Comparison of ENCODE assay signal across 8 cellular contexts in the genomic region with DNA sequence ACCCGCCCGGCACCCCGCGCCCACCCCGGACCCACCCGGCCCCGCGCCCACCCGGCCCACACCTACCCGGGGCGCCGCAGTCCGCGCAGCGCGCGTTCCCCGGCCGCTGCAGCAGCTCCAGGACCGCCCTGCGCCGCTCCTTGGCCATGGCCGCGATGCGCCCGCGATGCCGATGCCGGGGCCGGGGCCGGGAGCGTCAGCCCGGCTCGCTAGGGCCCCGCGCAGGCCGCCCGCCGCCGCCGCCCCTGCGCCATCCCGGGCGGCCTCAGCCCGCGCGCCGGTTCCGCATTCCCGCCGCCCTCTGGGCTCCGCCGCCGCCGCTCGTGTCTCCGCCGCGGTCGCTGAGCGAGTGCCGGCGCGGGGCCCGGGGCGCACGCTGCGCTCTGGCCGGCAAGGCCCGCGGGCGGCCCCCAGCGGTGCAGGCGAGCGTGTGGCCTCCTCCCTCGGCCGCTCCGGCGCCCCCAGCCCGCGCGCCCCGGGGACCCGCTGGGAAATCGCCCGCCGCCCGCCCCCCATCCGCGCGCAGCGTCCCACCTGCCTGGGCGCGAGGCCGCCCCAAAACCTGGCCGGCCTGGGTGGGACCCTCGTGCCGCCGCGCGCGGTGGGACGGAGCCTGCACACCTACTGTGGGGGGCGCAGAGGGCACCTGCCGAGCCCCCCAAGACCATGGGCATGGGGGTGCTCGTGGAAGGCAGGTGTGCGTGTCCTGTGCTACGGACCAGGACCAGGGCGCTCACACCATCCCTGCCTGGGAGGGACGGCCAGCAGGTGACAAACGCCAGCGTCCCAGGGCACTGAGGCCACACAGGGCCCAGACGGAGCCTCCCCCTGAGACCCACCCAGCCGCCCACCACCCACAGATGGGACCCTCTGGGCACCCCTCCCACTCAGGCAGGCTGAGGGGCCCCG.
DNase-seq lines count a peak whose midpoint lies in the region; ATAC-seq lines count a peak whose summit lies in the region.

A gene with protein sequence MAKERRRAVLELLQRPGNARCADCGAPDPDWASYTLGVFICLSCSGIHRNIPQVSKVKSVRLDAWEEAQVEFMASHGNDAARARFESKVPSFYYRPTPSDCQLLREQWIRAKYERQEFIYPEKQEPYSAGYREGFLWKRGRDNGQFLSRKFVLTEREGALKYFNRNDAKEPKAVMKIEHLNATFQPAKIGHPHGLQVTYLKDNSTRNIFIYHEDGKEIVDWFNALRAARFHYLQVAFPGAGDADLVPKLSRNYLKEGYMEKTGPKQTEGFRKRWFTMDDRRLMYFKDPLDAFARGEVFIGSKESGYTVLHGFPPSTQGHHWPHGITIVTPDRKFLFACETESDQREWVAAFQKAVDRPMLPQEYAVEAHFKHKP (minus strand): TSS at position 351 of the 909 bp plus-strand sequence. CDS start 203 bp downstream, at position 148.

- H3K36me3 ChIP-seq in HUES48 (ENCODE audit: control insufficient read depth, insufficient read depth, low read length): no peaks in the 10 kb centered on the region

- ATAC-seq in GM19025 (IDR thresholded peaks at IDR 0.05; ENCODE audit: low read depth, unreplicated experiment) (peak; percentile 50), HG02970 (IDR thresholded peaks at IDR 0.05; ENCODE audit: low FRiP score, unreplicated experiment) (no peak)
- ATAC-seq in effector memory CD8-positive, alpha-beta T cell (replicated peaks): peak; percentile 86
- peak; percentile 84 for ATAC-seq in stimulated activated effector memory CD8-positive, alpha-beta T cell treated with anti-CD3 and anti-CD28 coated beads, Interleukin-12 subunit alpha, Interleukin-12 subunit beta, amount 100 ng/mL, for 72 hours

- peak within 1 kb of the TSS in 1 of 2 donors; percentile 29 for H3K27ac Mint-ChIP-seq in effector memory CD8-positive, alpha-beta T cell
- H3K27ac Mint-ChIP-seq in stimulated activated effector memory CD8-positive, alpha-beta T cell treated with anti-CD3 and anti-CD28 coated beads, Interleukin-12 subunit alpha, Interleukin-12 subunit beta, amount 100 ng/mL, for 72 hours: peak within 1 kb of the TSS; percentile 54

- H3K27me3 Mint-ChIP-seq in effector memory CD8-positive, alpha-beta T cell: no peaks in the 10 kb centered on the region

- H3K4me1 ChIP-seq in HUES48 (ENCODE audit: control insufficient read depth, insufficient read depth, low read length): 0 out of 2 replicates have a peak, but pooled peaks cover 6% of the 10 kb centered on the region

- peak within 1 kb of the TSS; percentile 82 for H3K4me3 Mint-ChIP-seq in effector memory CD8-positive, alpha-beta T cell
- H3K4me3 Mint-ChIP-seq in stimulated activated effector memory CD8-positive, alpha-beta T cell treated with anti-CD3 and anti-CD28 coated beads, Interleukin-12 subunit alpha, Interleukin-12 subunit beta, amount 100 ng/mL, for 72 hours: peak within 1 kb of the TSS; percentile 64

- no peak within 1 kb of the TSS for H3K27ac ChIP-seq in HUES48 (ENCODE audit: low read depth, low read length)

- H3K9me3 Mint-ChIP-seq in effector memory CD8-positive, alpha-beta T cell: no peaks in the 10 kb centered on the region
- no peaks in the 10 kb centered on the region for H3K9me3 Mint-ChIP-seq in stimulated activated effector memory CD8-positive, alpha-beta T cell treated with anti-CD3 and anti-CD28 coated beads, Interleukin-12 subunit alpha, Interleukin-12 subunit beta, amount 100 ng/mL, for 72 hours

- H3K4me1 Mint-ChIP-seq in effector memory CD8-positive, alpha-beta T cell (ENCODE audit: low read depth in 2 of 2): peaks cover 17 to 20% of the 10 kb centered on the region in 2 donors
- peaks cover 28% of the 10 kb centered on the region for H3K4me1 Mint-ChIP-seq in stimulated activated effector memory CD8-positive, alpha-beta T cell treated with anti-CD3 and anti-CD28 coated beads, Interleukin-12 subunit alpha, Interleukin-12 subunit beta, amount 100 ng/mL, for 72 hours

- H3K27me3 ChIP-seq in HUES48 (ENCODE audit: control insufficient read depth, insufficient read depth, low read length): peaks cover 30% of the 10 kb centered on the region

- DNase-seq in AG08395 (ENCODE audit: low spot score) (peak; percentile 44), midbrain (lab: John Stamatoyannopoulos, UW) (peak; percentile 50)
- peak; percentile 35 to 36 for DNase-seq in activated CD4-positive, alpha-beta T cell treated with anti-CD3 and anti-CD28 coated beads, Interleukin-2, amount 50 U/mL, for 4 hours
- peak; percentile 47 to 62 (median 50) for DNase-seq in effector memory CD8-positive, alpha-beta T cell
- DNase-seq in stimulated activated effector memory CD8-positive, alpha-beta T cell treated with anti-CD3 and anti-CD28 coated beads, Interleukin-12 subunit alpha, Interleukin-12 subunit beta, amount 100 ng/mL, for 72 hours (ENCODE audit: low spot score in 2 of 2): peak; percentile 54 to 66

- H3K4me3 ChIP-seq in HUES48 (ENCODE audit: low read depth, low read length): peak within 1 kb of the TSS; percentile 62

- no peak within 1 kb of the TSS for H3K9ac ChIP-seq in HUES48 (ENCODE audit: low read depth, low read length)

- H3K36me3 Mint-ChIP-seq in effector memory CD8-positive, alpha-beta T cell (ENCODE audit: insufficient read depth): peaks cover 19% of the 10 kb centered on the region
- peaks cover 19% of the 10 kb centered on the region for H3K36me3 Mint-ChIP-seq in stimulated activated effector memory CD8-positive, alpha-beta T cell treated with anti-CD3 and anti-CD28 coated beads, Interleukin-12 subunit alpha, Interleukin-12 subunit beta, amount 100 ng/mL, for 72 hours

- H3K9me3 ChIP-seq in HUES48 (ENCODE audit: control insufficient read depth, insufficient read depth, low read length): no peaks in the 10 kb centered on the region
